In the genomic region with DNA sequence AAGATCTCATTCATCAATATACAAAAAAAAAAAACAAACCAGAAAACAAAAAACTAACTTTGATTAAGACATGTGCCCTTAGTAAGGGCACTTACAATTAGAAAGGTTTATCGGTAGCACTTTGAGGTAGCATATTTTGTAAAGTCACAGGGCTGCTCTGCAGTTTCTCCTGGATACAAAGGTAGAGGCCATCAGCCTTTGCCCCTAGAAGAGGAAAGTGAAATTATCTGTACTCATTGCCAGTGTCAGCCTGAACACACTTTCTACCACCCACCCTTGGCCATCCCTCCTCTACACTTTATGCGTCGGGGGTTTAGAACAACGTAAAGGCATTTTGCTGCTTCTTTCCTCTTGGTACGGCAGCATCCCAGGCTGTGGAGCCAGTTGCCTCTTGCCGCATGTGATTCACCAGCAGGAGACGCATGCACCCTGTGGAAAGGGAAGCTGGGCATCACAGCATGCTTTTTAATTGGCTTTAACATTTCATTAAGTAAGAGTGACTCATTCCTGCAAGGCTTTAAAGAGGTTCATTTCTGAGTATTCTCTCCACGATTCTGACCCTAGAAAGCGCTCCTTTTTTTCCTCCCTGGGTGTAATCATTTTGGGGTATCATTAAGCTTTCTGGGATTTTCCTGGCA, we compare ENCODE assay signal across 10 cellular contexts.
DNase-seq lines count a peak whose midpoint lies in the region; ATAC-seq, FAIRE-seq and TF ChIP-seq lines count a peak whose summit lies in the region.
"Had no signal": no experiment of that assay in that cellular context is flagged by ENCODE, and none has a peak within 500 bp of the region (broad histone marks: within the 10 kb centered on the region; RNA-seq: fewer than 3 reads in every experiment).

No MANE protein-coding gene starts in this region.

- H3K9me3 ChIP-seq in HepG2 (ENCODE audit: low read length) = no peaks in the 10 kb centered on the region
- H3K9me3 ChIP-seq: upper lobe of left lung had no signal

- H3K4me1 ChIP-seq in HepG2 (ENCODE audit: insufficient read depth, low read length) = peaks cover 50% of the 10 kb centered on the region

- TF ChIP-seq RAD21 in HepG2 (CRISPR knock-in tag; IDR thresholded peaks at IDR 0.05) = no peak

- WGBS in HepG2 (ENCODE audit: low lambda C conversion rate) = 95% methylated on average over 9 of the region's 9 CpGs

- TF ChIP-seq CTCF in astrocyte of the spinal cord (IDR thresholded peaks at IDR 0.05; ENCODE audit: low read depth, low read length) = peak; percentile 69
- no peak for TF ChIP-seq CTCF in HepG2 (CRISPR knock-in tag; IDR thresholded peaks at IDR 0.05)

- H3K9ac ChIP-seq in HepG2 (ENCODE audit: insufficient read depth, low read depth, low read length) = no peak overlapping the region

- peaks cover 13 to 26% of the 10 kb centered on the region in 2 experiments; a peak in 4 of 5 replicates for H3K36me3 ChIP-seq in HepG2 (replicated peaks in 1 of 2; ENCODE audit: control insufficient read depth in 1 of 2, insufficient read depth in 2 of 2, low read length in 2 of 2)

- H3K27ac ChIP-seq in HepG2 (ENCODE audit: extremely low read length, insufficient read depth, low read length) = peak overlapping the region; percentile 18

- in situ Hi-C loops in KBM-7 (cut with MboI; ENCODE audit: low pct_unique_long_range_greater_than_20kb, low sequenced_read_pairs) (no loop called here), astrocyte of the spinal cord (cut with HindIII; ENCODE audit: low sequenced_read_pairs) (no loop called here), HepG2 (cut with HindIII; ENCODE audit: extremely low pct_ligation_motif_present, low pct_unique_long_range_greater_than_20kb) (no loop called here)

- TF ChIP-seq EP300 in HepG2 (IDR thresholded peaks at IDR 0.05; ENCODE audit: low read depth in 2 of 2, low read length in 2 of 2) (no peak), HepG2 (CRISPR knock-in tag; IDR thresholded peaks at IDR 0.05; ENCODE audit: borderline replicate concordance) (no peak)

- no peaks in the 10 kb centered on the region for H3K27me3 ChIP-seq in HepG2 (ENCODE audit: control insufficient read depth in 1 of 2, insufficient read depth in 2 of 2, low read length in 2 of 2)
- H3K27me3 ChIP-seq: upper lobe of left lung had no signal

- intact Hi-C loops in HepG2 (cut with micrococcal nuclease; ENCODE audit: unreplicated experiment) = no loop called here

- CTCF ChIA-PET in HepG2 (lab: Yijun Ruan, JAX; ENCODE audit: low intra/inter-chr PET ratio, low total read pairs) = no interaction called here

- ATAC-seq in HepG2 = no peak
- no peak for ATAC-seq in HG02588 (IDR thresholded peaks at IDR 0.05; ENCODE audit: unreplicated experiment)
- ATAC-seq in GM18498 (IDR thresholded peaks at IDR 0.05; ENCODE audit: unreplicated experiment) = no peak
- no peak for ATAC-seq in GM21723 (IDR thresholded peaks at IDR 0.05; ENCODE audit: unreplicated experiment)

- H3K4me3 ChIP-seq in astrocyte of the spinal cord (ENCODE audit: low read depth, low read length) = no peak overlapping the region
- no peak overlapping the region for H3K4me3 ChIP-seq in HepG2 (replicated peaks in 1 of 3; ENCODE audit: insufficient read depth in 1 of 3, low read depth in 2 of 3, low read length in 3 of 3)
- H3K4me3 ChIP-seq: lung, upper lobe of left lung had no signal

- H3K4me2 ChIP-seq in HepG2 (ENCODE audit: low read depth, low read length) = no peak overlapping the region

- H3K79me2 ChIP-seq in HepG2 (ENCODE audit: insufficient read depth, low read length) = no peaks in the 10 kb centered on the region

- DNase-seq in AG20443 (ENCODE audit: low spot score) (peak; percentile 31), KBM-7 (peak; percentile 17), astrocyte of the spinal cord (ENCODE audit: low read depth, low spot score) (peak; percentile 70), HepG2 (ENCODE audit: low spot score) (no peak), urothelium cell line (ENCODE audit: low spot score) (no peak)

- no peak for FAIRE-seq in HepG2 (lab: Jason Lieb, UNC)
- FAIRE-seq in urothelium cell line (lab: Jason Lieb, UNC) = no peak

- POLR2A ChIA-PET in HepG2 (lab: Yijun Ruan, JAX) = interaction anchor here (1.9 kb wide), 1 partner anchor 86 kb away, joined by 7 read pairs; no protein-coding TSS in a partner anchor

- H4K20me1 ChIP-seq in HepG2 (ENCODE audit: insufficient read depth, low read length) = no peaks in the 10 kb centered on the region

- no peak overlapping the region for H2AFZ ChIP-seq in HepG2 (ENCODE audit: low read length)

- BruUV-seq in HepG2 (replicated peaks; lab: Mats Ljungman, UMichigan) = TSS peak; percentile 25

- no peak for TF ChIP-seq POLR2A in HepG2 (IDR thresholded peaks at IDR 0.05; ENCODE audit: insufficient read depth in 1 of 2, low read depth in 2 of 2, low read length in 2 of 2)

TF ChIP-seq in HepG2, 621 proteins besides CTCF, POLR2A, EP300 and RAD21:
- TF ChIP-seq STAG1 (CRISPR knock-in tag; IDR thresholded peaks at IDR 0.05) (0 out of 2 replicates have a peak, but pooled peaks have one; percentile 12), ZBTB38 (CRISPR knock-in tag; IDR thresholded peaks at IDR 0.05) (peak; percentile 22; the same call in 1 of the 2 replicates), ZNF570 (CRISPR knock-in tag; IDR thresholded peaks at IDR 0.05; ENCODE audit: borderline replicate concordance) (no peak), RBM22 (optimal IDR thresholded peaks at IDR 0.05; ENCODE audit: low read length) (peak; percentile 26), KAT8 (CRISPR knock-in tag; IDR thresholded peaks at IDR 0.05) (no peak)
- TF ChIP-seq, protein P1, sequence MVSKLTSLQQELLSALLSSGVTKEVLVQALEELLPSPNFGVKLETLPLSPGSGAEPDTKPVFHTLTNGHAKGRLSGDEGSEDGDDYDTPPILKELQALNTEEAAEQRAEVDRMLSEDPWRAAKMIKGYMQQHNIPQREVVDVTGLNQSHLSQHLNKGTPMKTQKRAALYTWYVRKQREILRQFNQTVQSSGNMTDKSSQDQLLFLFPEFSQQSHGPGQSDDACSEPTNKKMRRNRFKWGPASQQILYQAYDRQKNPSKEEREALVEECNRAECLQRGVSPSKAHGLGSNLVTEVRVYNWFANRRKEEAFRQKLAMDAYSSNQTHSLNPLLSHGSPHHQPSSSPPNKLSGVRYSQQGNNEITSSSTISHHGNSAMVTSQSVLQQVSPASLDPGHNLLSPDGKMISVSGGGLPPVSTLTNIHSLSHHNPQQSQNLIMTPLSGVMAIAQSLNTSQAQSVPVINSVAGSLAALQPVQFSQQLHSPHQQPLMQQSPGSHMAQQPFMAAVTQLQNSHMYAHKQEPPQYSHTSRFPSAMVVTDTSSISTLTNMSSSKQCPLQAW (CRISPR knock-in tag; IDR thresholded peaks at IDR 0.05) = no peak

Comparison
In these comparisons a context has a peak if more than half of its experiments do, and no peak if none do; other contexts are left out.
1. DNase-seq: peak in AG20443 (single experiment), KBM-7 (single experiment) and astrocyte of the spinal cord (single experiment); none in HepG2 (single experiment) and urothelium cell line (single experiment).